ENCODE assay signal across 23 cellular contexts in the genomic region with DNA sequence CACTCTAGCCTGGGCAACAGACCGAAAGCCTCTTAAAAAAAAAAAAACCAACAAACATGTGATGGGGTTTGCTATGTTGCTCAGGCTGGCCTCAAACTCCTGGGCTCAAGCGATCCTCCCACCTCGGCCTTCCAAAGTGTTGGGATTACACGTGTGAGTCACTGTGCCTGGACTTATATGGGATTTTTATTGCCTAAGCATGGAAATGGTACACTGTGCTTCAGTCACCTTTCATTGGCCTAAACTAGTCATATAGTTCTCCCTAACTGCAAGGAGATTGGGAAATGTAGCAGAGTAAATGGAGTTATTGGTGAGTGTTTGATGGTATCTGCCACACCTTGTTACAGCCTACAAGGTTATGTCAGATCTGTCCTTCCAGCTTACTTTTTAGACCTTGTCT. TPM values are rescaled to one million over a fixed set of nuclear protein-coding genes. Genes with fewer than 3 reads are reported as not detected.
"Had no signal": no experiment of that assay in that cellular context is flagged by ENCODE, and none has a peak within 500 bp of the region (broad histone marks: within the 10 kb centered on the region; RNA-seq: fewer than 3 reads in every experiment).

No MANE protein-coding gene starts in this region.

- H3K27ac ChIP-seq: ascending aorta, esophagus squamous epithelium, ovary, right lobe of liver, suprapubic skin, vagina had no signal

- ATAC-seq: left cardiac atrium; naive thymus-derived CD4-positive, alpha-beta T cell; right lobe of liver; stimulated activated naive CD8-positive, alpha-beta T cell treated with anti-CD3 and anti-CD28 coated beads, Interleukin-15, amount 100 ng/mL, for 72 hours; T-helper 17 cell had no signal

- H3K36me3 ChIP-seq: ascending aorta, esophagus squamous epithelium, ovary, right lobe of liver, suprapubic skin, vagina, WERI-Rb-1 had no signal

- FAIRE-seq: islet of Langerhans, small intestine had no signal

- H3K4me1 ChIP-seq: ascending aorta, right lobe of liver, suprapubic skin, vagina had no signal

- DNase-seq: activated CD4-positive, alpha-beta T cell treated with anti-CD3 and anti-CD28 coated beads for 1 hour; activated gamma-delta T cell treated with Interleukin-2 at 50 U/mL for 16 hours; activated naive CD8-positive, alpha-beta T cell treated with anti-CD3 and anti-CD28 coated beads for 36 hours; effector CD4-positive, alpha-beta T cell; esophagus squamous epithelium; hippocampal formation; left cardiac atrium; midbrain; naive thymus-derived CD4-positive, alpha-beta T cell; ovary; right lobe of liver; small intestine; stimulated activated CD4-positive, alpha-beta T cell treated with anti-CD3 and anti-CD28 coated beads, Interleukin-15, amount 100 ng/mL, for 24 hours; stimulated activated CD4-positive, alpha-beta T cell treated with anti-CD3 and anti-CD28 coated beads, Interleukin-2, amount 100 ng/mL, for 48 hours; stimulated activated naive CD8-positive, alpha-beta T cell treated with anti-CD3 and anti-CD28 coated beads, Interleukin-15, amount 100 ng/mL, for 72 hours; T-helper 17 cell; trophoblast cell; WERI-Rb-1 had no signal

- H3K4me3 ChIP-seq: ascending aorta, esophagus squamous epithelium, lung, ovary, right lobe of liver, suprapubic skin, vagina had no signal

- H3K9me3 ChIP-seq: ascending aorta, esophagus squamous epithelium, ovary, right lobe of liver, suprapubic skin, vagina had no signal

- H3K27me3 ChIP-seq: ascending aorta, esophagus squamous epithelium, ovary, right lobe of liver, suprapubic skin, vagina had no signal

RNA-seq across cellular contexts. Expression of a gene that starts 54.6 kb away (rescaled TPM):
- total RNA-seq: ascending aorta, T-helper 17 cell had no signal
- polyA plus RNA-seq: naive thymus-derived CD4-positive, alpha-beta T cell had no signal
